8 cellular contexts compared by ENCODE assay signal in the genomic region with DNA sequence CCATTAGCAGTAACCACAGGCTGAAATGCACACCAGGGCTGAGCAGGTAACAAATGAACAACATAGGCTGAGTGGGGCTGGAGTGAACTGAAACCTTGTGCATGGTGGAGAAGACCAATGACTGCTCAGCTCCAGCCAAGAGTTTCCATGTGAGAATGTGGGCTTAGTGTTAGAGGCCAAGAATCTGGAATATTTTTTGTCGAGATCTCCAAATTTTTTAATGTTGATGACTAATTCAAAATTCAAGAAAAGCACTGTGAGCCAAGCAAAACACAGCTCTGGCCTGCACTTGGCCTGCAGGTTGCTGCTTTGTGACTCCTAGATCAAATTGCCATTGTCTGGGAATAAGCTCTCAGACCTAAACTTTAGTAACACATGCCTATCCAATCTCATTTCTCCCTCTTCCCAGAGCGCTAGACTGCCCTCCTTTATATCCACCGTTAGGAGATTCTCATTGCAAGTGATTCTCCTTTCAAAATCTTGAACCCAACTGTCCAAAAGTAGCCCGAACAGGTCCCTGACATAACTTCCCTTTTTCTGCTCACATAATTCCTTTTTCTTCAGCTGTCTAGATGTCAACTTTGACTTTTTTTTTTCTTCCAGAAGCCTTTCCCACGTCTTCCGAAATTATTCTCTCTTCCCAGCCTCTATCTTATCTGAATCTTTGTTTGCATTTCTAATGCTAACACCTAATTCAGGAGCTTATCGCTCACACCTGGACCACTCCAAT. TPM values are rescaled to one million over a fixed set of nuclear protein-coding genes. Genes with fewer than 3 reads are reported as not detected.
A peak's percentile ranks its signal among the peaks of the same experiment; 100 is the strongest.
DNase-seq lines count a peak whose midpoint lies in the region; ATAC-seq and TF ChIP-seq lines count a peak whose summit lies in the region.

No MANE protein-coding gene starts in this region.

- H3K36me3 ChIP-seq in Peyer's patch (no peaks in the 10 kb centered on the region), MM.1S (replicated peaks; ENCODE audit: insufficient read depth, low read length) (no peaks in the 10 kb centered on the region)

- DNase-seq in Caki2 (ENCODE audit: low read depth): peak; percentile 52
- DNase-seq in Peyer's patch: no peak
- peak; percentile 94 for DNase-seq in fibroblast of mammary gland (ENCODE audit: low read depth)
- no peak for DNase-seq in sciatic nerve (ENCODE audit: low spot score)
- no peak for DNase-seq in C1 segment of cervical spinal cord (lab: John Stamatoyannopoulos, UW)
- DNase-seq in MM.1S: no peak

- no peaks in the 10 kb centered on the region for H3K27me3 ChIP-seq in Peyer's patch
- no peaks in the 10 kb centered on the region for H3K27me3 ChIP-seq in MM.1S (replicated peaks; ENCODE audit: insufficient read depth, low read length)

- peaks cover 8% of the 10 kb centered on the region for H3F3A ChIP-seq in MM.1S (ENCODE audit: insufficient read depth, low read length)

- H3K9ac ChIP-seq in MM.1S (ENCODE audit: low read length): no peak overlapping the region

- H3K9me3 ChIP-seq in Peyer's patch (no peaks in the 10 kb centered on the region), MM.1S (replicated peaks; ENCODE audit: insufficient read depth, low read length) (no peaks in the 10 kb centered on the region)

- TF ChIP-seq POLR2A in Peyer's patch (IDR thresholded peaks at IDR 0.05): no peak

- H3K27ac ChIP-seq in Peyer's patch: peak overlapping the region; percentile 54 to 87 (median 71)
- H3K27ac ChIP-seq in MM.1S (ENCODE audit: low read length): no peak overlapping the region

- H3K4me3 ChIP-seq in Peyer's patch (peak overlapping the region in 1 of 4 donors; percentile 29), fibroblast of mammary gland (ENCODE audit: control insufficient read depth, low read depth, low read length) (peak overlapping the region; percentile 12), MM.1S (ENCODE audit: low read length) (no peak overlapping the region)

- H3K4me2 ChIP-seq in MM.1S (ENCODE audit: low read depth, low read length): no peak overlapping the region

- in situ Hi-C loops in Caki2 (cut with HindIII; ENCODE audit: low pct_unique_long_range_greater_than_20kb, low sequenced_read_pairs): no loop called here

- ATAC-seq in sciatic nerve: peak; percentile 71
- no peak for ATAC-seq in HG03095 (IDR thresholded peaks at IDR 0.05; ENCODE audit: unreplicated experiment)
- ATAC-seq in GM21515 (IDR thresholded peaks at IDR 0.05; ENCODE audit: unreplicated experiment): no peak

- H2AFZ ChIP-seq in MM.1S (ENCODE audit: low read length): no peak overlapping the region

- TF ChIP-seq CTCF in Peyer's patch (IDR thresholded peaks at IDR 0.05) (no peak), fibroblast of mammary gland (conservative IDR thresholded peaks at IDR 0.05; ENCODE audit: control insufficient read depth, insufficient read depth, low read depth, low read length) (no peak), MM.1S (IDR thresholded peaks at IDR 0.05; ENCODE audit: low read length) (no peak)

- intact Hi-C loops in sciatic nerve (cut with DNase I): no loop called here

- H3K4me1 ChIP-seq in Peyer's patch (peaks cover 0 to 75% (median 10%) of the 10 kb centered on the region in 4 donors), MM.1S (ENCODE audit: low read length) (peaks cover 6% of the 10 kb centered on the region)

- no peaks in the 10 kb centered on the region for H3K9me2 ChIP-seq in MM.1S (replicated peaks; ENCODE audit: insufficient read depth, low read length)

- H4K20me1 ChIP-seq in MM.1S (ENCODE audit: insufficient read depth, low read length): no peaks in the 10 kb centered on the region

- peaks cover 95% of the 10 kb centered on the region for H3K79me2 ChIP-seq in MM.1S (ENCODE audit: low read length)

RNA-seq across cellular contexts. Expression of a gene that starts 7.5 kb away (rescaled TPM):
- total RNA-seq in Caki2 (2014; rRNA removed; shearing (Covaris generic); ENCODE audit: low replicate concordance): 165 and 205 TPM in 2 replicates
- total RNA-seq in Peyer's patch (100 to 1,000 TPM in 1 of 4 donors, 10 to 100 TPM in 3; 85.8 to 101 (median 96.7) TPM), sciatic nerve (48.0 TPM)

RNA-seq across cellular contexts. Expression of a gene that starts 55.2 kb away (rescaled TPM):
- total RNA-seq in Caki2 (2014; rRNA removed; shearing (Covaris generic); ENCODE audit: low replicate concordance): 37.2 and 66.1 TPM in 2 replicates
- total RNA-seq in Peyer's patch (10 to 100 TPM; 18.3 to 61.1 (median 32.0) TPM), sciatic nerve (48.1 TPM)

Comparison
In these comparisons a context has a peak if more than half of its experiments do, and no peak if none do; other contexts are left out.
1. DNase-seq: peak in Caki2 (single experiment) and fibroblast of mammary gland (single experiment); none in Peyer's patch (0 of 3), sciatic nerve (single experiment), C1 segment of cervical spinal cord (0 of 14) and MM.1S (single experiment).